In genomic region chr17:44919885-44920564, GRCh38 we compare ENCODE assay signal across 7 cellular contexts. TPM values are rescaled to one million over a fixed set of nuclear protein-coding genes. Genes with fewer than 3 reads are reported as not detected.
DNase-seq lines count a peak whose midpoint lies in the region; ATAC-seq and TF ChIP-seq lines count a peak whose summit lies in the region.

No MANE protein-coding gene starts in this region.

- no peak overlapping the region for H3K27ac Mint-ChIP-seq in activated CD4-positive, alpha-beta T cell treated with anti-CD3 and anti-CD28 coated beads, Interleukin-2, amount 10 ng/mL, durations not matched to agents 24 days and 14 days

- no peaks in the 10 kb centered on the region for H3K36me3 Mint-ChIP-seq in activated CD4-positive, alpha-beta T cell treated with anti-CD3 and anti-CD28 coated beads, Interleukin-2, amount 10 ng/mL, durations not matched to agents 24 days and 14 days (ENCODE audit: low read depth)

- H3K27ac ChIP-seq in right lobe of liver = no peak overlapping the region

- no peak for TF ChIP-seq POLR2A in right lobe of liver (IDR thresholded peaks at IDR 0.05)

- no peak overlapping the region for H3K4me3 Mint-ChIP-seq in activated CD4-positive, alpha-beta T cell treated with anti-CD3 and anti-CD28 coated beads, Interleukin-2, amount 10 ng/mL, durations not matched to agents 24 days and 14 days

- no peaks in the 10 kb centered on the region for H3K4me1 ChIP-seq in right lobe of liver

- no peaks in the 10 kb centered on the region for H3K27me3 ChIP-seq in right lobe of liver

- ATAC-seq in HG03066 (IDR thresholded peaks at IDR 0.05; ENCODE audit: low read depth, unreplicated experiment) (peak; percentile 58), right lobe of liver (peak; percentile 93 to 98 (median 94))

- intact Hi-C loops in activated CD4-positive, alpha-beta T cell treated with anti-CD3 and anti-CD28 coated beads, Interleukin-2, amount 10 ng/mL, durations not matched to agents 24 days and 14 days (cut with micrococcal nuclease) = loop anchor here (1.0 to 2.0 kb wide), 2 partner anchors 102 to 179 kb away; no protein-coding TSS in a partner anchor
- intact Hi-C loops in right lobe of liver (cut with DNase I) = loop anchor here (2.0 to 10.0 kb wide), 3 partner anchors 101 to 205 kb away; no protein-coding TSS in a partner anchor

- no peaks in the 10 kb centered on the region for H3K36me3 ChIP-seq in right lobe of liver

- H3K4me3 ChIP-seq in right lobe of liver = no peak overlapping the region

- H3K4me1 Mint-ChIP-seq in activated CD4-positive, alpha-beta T cell treated with anti-CD3 and anti-CD28 coated beads, Interleukin-2, amount 10 ng/mL, durations not matched to agents 24 days and 14 days = peaks cover 2% of the 10 kb centered on the region

- no peaks in the 10 kb centered on the region for H3K9me3 Mint-ChIP-seq in activated CD4-positive, alpha-beta T cell treated with anti-CD3 and anti-CD28 coated beads, Interleukin-2, amount 10 ng/mL, durations not matched to agents 24 days and 14 days

- no peaks in the 10 kb centered on the region for H3K9me3 ChIP-seq in right lobe of liver

- peaks cover 29% of the 10 kb centered on the region for H3K27me3 Mint-ChIP-seq in activated CD4-positive, alpha-beta T cell treated with anti-CD3 and anti-CD28 coated beads, Interleukin-2, amount 10 ng/mL, durations not matched to agents 24 days and 14 days

- TF ChIP-seq CTCF in GM12873 (IDR thresholded peaks at IDR 0.05; ENCODE audit: insufficient read depth, low read depth, low read length, missing control alignments) (peak; percentile 89), right lobe of liver (IDR thresholded peaks at IDR 0.05) (peak; percentile 77 to 92 (median 88))

- DNase-seq in NCI-H526 (lab: John Stamatoyannopoulos, UW) (peak; percentile 66 to 86), dermis blood vessel endothelial cell (peak; percentile 91), right lobe of liver (peak; percentile 82 to 84 (median 84))
- peak; percentile 88 for DNase-seq in activated CD4-positive, alpha-beta T cell treated with anti-CD3 and anti-CD28 coated beads, Interleukin-2, amount 10 ng/mL, durations not matched to agents 24 days and 14 days
- DNase-seq in stimulated activated CD4-positive, alpha-beta T cell treated with anti-CD3 and anti-CD28 coated beads, TNF-alpha, amount 100 ng/mL, for 1 hour (ENCODE audit: low read depth in 3 of 3, low spot score in 1 of 3) = peak; percentile 22 to 24 (median 22)

- WGBS in right lobe of liver (ENCODE audit: insufficient coverage, low coverage, low lambda C conversion rate, missing lambda C conversion rate) = 15% methylated on average over 3 of the region's 9 CpGs

RNA-seq across cellular contexts. Expression of gene GFAP, which starts 4.7 kb away (rescaled TPM):
- total RNA-seq in activated CD4-positive, alpha-beta T cell treated with anti-CD3 and anti-CD28 coated beads, Interleukin-2, amount 10 ng/mL, durations not matched to agents 24 days and 14 days = not detected in 2 replicates
- total RNA-seq in dermis blood vessel endothelial cell (0.51 TPM in 1 of 2 replicates, not detected in the other), right lobe of liver (under 1 TPM; 0.18 to 0.50 (median 0.27) TPM)

RNA-seq across cellular contexts. Expression of gene EFTUD2, which starts 20.8 kb away (rescaled TPM):
- total RNA-seq in activated CD4-positive, alpha-beta T cell treated with anti-CD3 and anti-CD28 coated beads, Interleukin-2, amount 10 ng/mL, durations not matched to agents 24 days and 14 days = 244 and 262 TPM in 2 replicates
- total RNA-seq in dermis blood vessel endothelial cell (154 and 298 TPM in 2 replicates), right lobe of liver (10 to 100 TPM; 29.9 to 42.4 (median 35.1) TPM)

RNA-seq across cellular contexts. Expression of gene KIF18B, which starts 27.5 kb away (rescaled TPM):
- 42.1 and 42.7 TPM in 2 replicates for total RNA-seq in activated CD4-positive, alpha-beta T cell treated with anti-CD3 and anti-CD28 coated beads, Interleukin-2, amount 10 ng/mL, durations not matched to agents 24 days and 14 days
- total RNA-seq in dermis blood vessel endothelial cell (1.4 and 7.3 TPM in 2 replicates), right lobe of liver (under 1 TPM; 0.20 to 0.99 (median 0.35) TPM)

RNA-seq across cellular contexts. Expression of gene C1QL1, which starts 48.1 kb away (rescaled TPM):
- total RNA-seq in activated CD4-positive, alpha-beta T cell treated with anti-CD3 and anti-CD28 coated beads, Interleukin-2, amount 10 ng/mL, durations not matched to agents 24 days and 14 days = 0.21 and 0.42 TPM in 2 replicates
- total RNA-seq in dermis blood vessel endothelial cell = 0.14 TPM in 1 of 2 replicates, not detected in the other
- under 1 TPM in 4 of 6 experiments, not detected in 2; 0.31 to 0.62 (median 0.38) TPM for total RNA-seq in right lobe of liver

Comparison
In these comparisons a context has a peak if more than half of its experiments do, and no peak if none do; other contexts are left out.
1. DNase-seq: peak in every context shown above with its lines; median percentile 91 in dermis blood vessel endothelial cell; 88 in activated CD4-positive, alpha-beta T cell treated with anti-CD3 and anti-CD28 coated beads, Interleukin-2, amount 10 ng/mL, durations not matched to agents 24 days and 14 days; 84 in right lobe of liver; 76 in NCI-H526; 22 in stimulated activated CD4-positive, alpha-beta T cell treated with anti-CD3 and anti-CD28 coated beads, TNF-alpha, amount 100 ng/mL, for 1 hour.